Comparison of ENCODE assay signal across 8 cellular contexts in the genomic region with DNA sequence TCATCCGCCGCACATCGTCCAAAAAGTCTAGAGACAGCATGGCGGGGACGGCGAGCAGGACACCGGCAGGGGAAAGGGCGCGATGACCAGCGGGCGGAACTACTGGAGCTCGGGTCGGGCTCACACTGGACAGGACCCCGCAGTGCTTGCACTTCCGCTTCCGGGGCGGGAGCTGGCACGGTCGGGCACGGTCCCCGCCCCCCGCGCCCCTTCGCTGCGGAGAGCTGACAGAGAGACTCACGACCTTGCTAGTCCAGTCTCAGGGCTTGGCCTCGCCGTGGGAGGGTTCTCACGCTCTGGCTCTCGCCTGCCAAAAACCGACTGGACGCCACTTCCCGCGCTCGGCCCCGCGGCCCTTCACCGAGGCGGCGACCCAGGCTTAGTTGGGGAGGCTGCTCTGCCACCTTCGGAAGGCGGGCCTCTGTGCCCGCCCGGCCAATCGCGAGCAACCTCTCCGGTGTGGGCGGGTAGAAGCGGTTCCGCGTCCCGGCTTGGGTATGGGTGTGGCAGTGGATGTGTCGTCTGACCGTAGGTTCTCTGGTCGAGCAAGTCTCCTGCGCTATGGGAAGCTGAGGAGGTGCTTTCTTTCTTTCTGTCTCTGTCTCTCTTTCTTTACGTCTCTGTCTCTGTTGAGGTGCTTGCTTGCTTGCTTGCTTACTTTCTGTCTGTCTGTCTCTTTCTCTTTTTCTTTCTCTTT. TPM values are rescaled to one million over a fixed set of nuclear protein-coding genes. Genes with fewer than 3 reads are reported as not detected.
DNase-seq lines count a peak whose midpoint lies in the region; ATAC-seq and TF ChIP-seq lines count a peak whose summit lies in the region.

A gene (minus strand): TSS at position 104 of the 697 bp plus-strand sequence. CDS start 64 bp downstream, at position 40.

- no peaks in the 10 kb centered on the region for H3K27me3 ChIP-seq in prostate gland (replicated peaks; ENCODE audit: insufficient read depth)

- H3K36me3 Mint-ChIP-seq in T-helper 1 cell treated with Interleukin-12 subunit alpha and Interleukin-12 subunit beta and Interleukin-4 antibody, amounts not matched to agents 30 μg/mL and 1 μg/mL, for 36 hours (ENCODE audit: low read depth): peaks cover 13% of the 10 kb centered on the region

- no peaks in the 10 kb centered on the region for H3K4me1 ChIP-seq in prostate gland (replicated peaks)
- H3K4me1 ChIP-seq in urinary bladder (ENCODE audit: insufficient read depth): no peaks in the 10 kb centered on the region

- ATAC-seq in HG02884 (IDR thresholded peaks at IDR 0.05; ENCODE audit: unreplicated experiment): peak; percentile 95
- ATAC-seq in left ventricle myocardium superior: peak; percentile 99

- peak; percentile 91 for DNase-seq in GM13977 (ENCODE audit: low spot score)
- peak; percentile 53 for DNase-seq in NCI-H1694 (lab: John Stamatoyannopoulos, UW)
- peak; percentile 80 to 100 (median 97) for DNase-seq in amygdala (lab: John Stamatoyannopoulos, UW)
- DNase-seq in left ventricle myocardium superior: peak; percentile 97
- peak; percentile 95 for DNase-seq in prostate gland (ENCODE audit: low spot score)

- H3K4me3 ChIP-seq in prostate gland (peak within 1 kb of the TSS; percentile 78 to 85), urinary bladder (ENCODE audit: low read depth, low read length) (peak within 1 kb of the TSS; percentile 55)

- WGBS in prostate gland: under 1% methylated on average over 38 of the region's 57 CpGs
- under 1% methylated on average over 57 of the region's 57 CpGs for WGBS in urinary bladder

- no peaks in the 10 kb centered on the region for H3K9me3 ChIP-seq in prostate gland

- TF ChIP-seq CTCF in GM13977 (IDR thresholded peaks at IDR 0.05; ENCODE audit: extremely low read depth, insufficient read depth, missing control alignments) (no peak), prostate gland (IDR thresholded peaks at IDR 0.05) (no peak)

- no peaks in the 10 kb centered on the region for H3K27me3 Mint-ChIP-seq in T-helper 1 cell treated with Interleukin-12 subunit alpha and Interleukin-12 subunit beta and Interleukin-4 antibody, amounts not matched to agents 30 μg/mL and 1 μg/mL, for 36 hours (ENCODE audit: low read depth)

- H3K9me3 Mint-ChIP-seq in T-helper 1 cell treated with Interleukin-12 subunit alpha and Interleukin-12 subunit beta and Interleukin-4 antibody, amounts not matched to agents 30 μg/mL and 1 μg/mL, for 36 hours: no peaks in the 10 kb centered on the region

- H3K4me1 Mint-ChIP-seq in T-helper 1 cell treated with Interleukin-12 subunit alpha and Interleukin-12 subunit beta and Interleukin-4 antibody, amounts not matched to agents 30 μg/mL and 1 μg/mL, for 36 hours (ENCODE audit: low read depth): peaks cover 38% of the 10 kb centered on the region

- peak within 1 kb of the TSS; percentile 96 to 97 for H3K27ac ChIP-seq in prostate gland
- H3K27ac ChIP-seq in urinary bladder (ENCODE audit: low read depth): peak within 1 kb of the TSS; percentile 92

- peak within 1 kb of the TSS; percentile 93 for H3K27ac Mint-ChIP-seq in T-helper 1 cell treated with Interleukin-12 subunit alpha and Interleukin-12 subunit beta and Interleukin-4 antibody, amounts not matched to agents 30 μg/mL and 1 μg/mL, for 36 hours

- in situ Hi-C loops in GM13977 (cut with MboI; ENCODE audit: low pct_unique_long_range_greater_than_20kb, low sequenced_read_pairs, unreplicated experiment): no loop called here

- no peaks in the 10 kb centered on the region for H3K36me3 ChIP-seq in prostate gland
- no peaks in the 10 kb centered on the region for H3K36me3 ChIP-seq in urinary bladder (ENCODE audit: insufficient read depth)

- TF ChIP-seq POLR2A in prostate gland (IDR thresholded peaks at IDR 0.05): peak; percentile 90

- intact Hi-C loops in left ventricle myocardium superior (cut with micrococcal nuclease) (no loop called here), prostate gland (cut with DNase I) (loop anchor here (5.0 kb wide), 1 partner anchor 59 kb away; a partner anchor contains a TSS)

- peak within 1 kb of the TSS; percentile 91 for H3K4me3 Mint-ChIP-seq in T-helper 1 cell treated with Interleukin-12 subunit alpha and Interleukin-12 subunit beta and Interleukin-4 antibody, amounts not matched to agents 30 μg/mL and 1 μg/mL, for 36 hours

RNA-seq across cellular contexts. Expression of the gene that starts here (rescaled TPM):
- total RNA-seq in left ventricle myocardium superior (94.6 TPM), prostate gland (100 to 1,000 TPM in 1 of 2 donors, 10 to 100 TPM in 1; 91.2 to 115 TPM), urinary bladder (152 TPM)
- polyA plus RNA-seq in urinary bladder: 164 TPM

Comparison
In these comparisons a context has a peak if more than half of its experiments do, and no peak if none do; other contexts are left out.
1. Peak in every context shown above with its lines: DNase-seq, ATAC-seq, H3K4me3 ChIP-seq and H3K27ac ChIP-seq.